ENCODE assay signal across 1 cellular context in genomic region chr10:115093286-115093775, GRCh38.
TF ChIP-seq lines count a peak whose summit lies in the region.

A gene with protein sequence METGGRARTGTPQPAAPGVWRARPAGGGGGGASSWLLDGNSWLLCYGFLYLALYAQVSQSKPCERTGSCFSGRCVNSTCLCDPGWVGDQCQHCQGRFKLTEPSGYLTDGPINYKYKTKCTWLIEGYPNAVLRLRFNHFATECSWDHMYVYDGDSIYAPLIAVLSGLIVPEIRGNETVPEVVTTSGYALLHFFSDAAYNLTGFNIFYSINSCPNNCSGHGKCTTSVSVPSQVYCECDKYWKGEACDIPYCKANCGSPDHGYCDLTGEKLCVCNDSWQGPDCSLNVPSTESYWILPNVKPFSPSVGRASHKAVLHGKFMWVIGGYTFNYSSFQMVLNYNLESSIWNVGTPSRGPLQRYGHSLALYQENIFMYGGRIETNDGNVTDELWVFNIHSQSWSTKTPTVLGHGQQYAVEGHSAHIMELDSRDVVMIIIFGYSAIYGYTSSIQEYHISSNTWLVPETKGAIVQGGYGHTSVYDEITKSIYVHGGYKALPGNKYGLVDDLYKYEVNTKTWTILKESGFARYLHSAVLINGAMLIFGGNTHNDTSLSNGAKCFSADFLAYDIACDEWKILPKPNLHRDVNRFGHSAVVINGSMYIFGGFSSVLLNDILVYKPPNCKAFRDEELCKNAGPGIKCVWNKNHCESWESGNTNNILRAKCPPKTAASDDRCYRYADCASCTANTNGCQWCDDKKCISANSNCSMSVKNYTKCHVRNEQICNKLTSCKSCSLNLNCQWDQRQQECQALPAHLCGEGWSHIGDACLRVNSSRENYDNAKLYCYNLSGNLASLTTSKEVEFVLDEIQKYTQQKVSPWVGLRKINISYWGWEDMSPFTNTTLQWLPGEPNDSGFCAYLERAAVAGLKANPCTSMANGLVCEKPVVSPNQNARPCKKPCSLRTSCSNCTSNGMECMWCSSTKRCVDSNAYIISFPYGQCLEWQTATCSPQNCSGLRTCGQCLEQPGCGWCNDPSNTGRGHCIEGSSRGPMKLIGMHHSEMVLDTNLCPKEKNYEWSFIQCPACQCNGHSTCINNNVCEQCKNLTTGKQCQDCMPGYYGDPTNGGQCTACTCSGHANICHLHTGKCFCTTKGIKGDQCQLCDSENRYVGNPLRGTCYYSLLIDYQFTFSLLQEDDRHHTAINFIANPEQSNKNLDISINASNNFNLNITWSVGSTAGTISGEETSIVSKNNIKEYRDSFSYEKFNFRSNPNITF (N-terminal part only) (plus strand): TSS chr10:115093365. CDS start chr10:115093751, 386 bp downstream.

TF ChIP-seq in endothelial cell of umbilical vein, 7 proteins besides CTCF, POLR2A, EP300 and RAD21 (continued from another document):
- no peak for TF ChIP-seq MYC (IDR thresholded peaks at IDR 0.05; ENCODE audit: low read depth, low read length)
- TF ChIP-seq, protein P1, sequence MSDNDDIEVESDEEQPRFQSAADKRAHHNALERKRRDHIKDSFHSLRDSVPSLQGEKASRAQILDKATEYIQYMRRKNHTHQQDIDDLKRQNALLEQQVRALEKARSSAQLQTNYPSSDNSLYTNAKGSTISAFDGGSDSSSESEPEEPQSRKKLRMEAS (IDR thresholded peaks at IDR 0.05; ENCODE audit: insufficient read depth, insufficient read length), result no peak
